In genomic region chr4:115944146-115944905, GRCh38 we compare ENCODE assay signal across 18 cellular contexts.
DNase-seq lines count a peak whose midpoint lies in the region; ATAC-seq and TF ChIP-seq lines count a peak whose summit lies in the region.
"Had no signal": no experiment of that assay in that cellular context is flagged by ENCODE, and none has a peak within 500 bp of the region (broad histone marks: within the 10 kb centered on the region; RNA-seq: fewer than 3 reads in every experiment).

No MANE protein-coding gene starts in this region.

- DNase-seq in G401 (ENCODE audit: low spot score) (peak; percentile 95), PC-3 (peak; percentile 19), cerebellar cortex (ENCODE audit: low spot score) (peak; percentile 95), non-pigmented ciliary epithelial cell (ENCODE audit: low read depth) (peak; percentile 9), GM13976 (ENCODE audit: low spot score) (no peak), esophagus muscularis mucosa (ENCODE audit: extremely low spot score) (no peak)
- DNase-seq in activated effector memory CD4-positive, alpha-beta T cell treated with Interleukin-2 at 50 U/mL for 16 hours: no peak
- DNase-seq: H9, Karpas-422, NCI-H1694, NCI-H2081, NCI-H2171, NCI-H345, NCI-H524 treated with DMSO at 0.1 percent for 48 hours, Peyer's patch had no signal

- H3K36me3 ChIP-seq in PC-3 (ENCODE audit: low read depth, low read length) (no peaks in the 10 kb centered on the region), esophagus muscularis mucosa (no peaks in the 10 kb centered on the region)
- H3K36me3 ChIP-seq: Peyer's patch, SJSA1 had no signal

- no peaks in the 10 kb centered on the region for H3K79me2 ChIP-seq in PC-3 (ENCODE audit: low read length)

- 70% methylated on average over 5 of the region's 5 CpGs for WGBS in esophagus muscularis mucosa

- CTCF ChIA-PET in PC-3 (lab: Charles Lee): no interaction called here

- no peaks in the 10 kb centered on the region for H3K9me2 ChIP-seq in PC-3 (replicated peaks; ENCODE audit: low read length)

- in situ Hi-C loops in G401 (cut with HindIII; ENCODE audit: low sequenced_read_pairs) (no loop called here), GM13976 (cut with MboI; ENCODE audit: low sequenced_read_pairs, unreplicated experiment) (no loop called here)

- H2AFZ ChIP-seq in PC-3 (ENCODE audit: low read length): no peak overlapping the region

- TF ChIP-seq CTCF in PC-3 (conservative IDR thresholded peaks at IDR 0.05; ENCODE audit: low read depth, low read length) (no peak), GM13976 (IDR thresholded peaks at IDR 0.05; ENCODE audit: borderline replicate concordance, control extremely low read depth, extremely low read depth, insufficient read depth, missing control alignments) (no peak), esophagus muscularis mucosa (IDR thresholded peaks at IDR 0.05) (no peak)

- intact Hi-C loops in PC-3 (cut with micrococcal nuclease): no loop called here
- intact Hi-C loops in esophagus muscularis mucosa (cut with DNase I): no loop called here

- TF ChIP-seq EP300 in esophagus muscularis mucosa (IDR thresholded peaks at IDR 0.05): no peak

- no peak overlapping the region for H3K9ac ChIP-seq in PC-3 (ENCODE audit: low read length)

- ATAC-seq in PC-3: no peak
- ATAC-seq in HG03571 (IDR thresholded peaks at IDR 0.05; ENCODE audit: unreplicated experiment): no peak

- H3K9me3 ChIP-seq in PC-3 (ENCODE audit: low read length) (no peaks in the 10 kb centered on the region), esophagus muscularis mucosa (peaks cover 0 to 9% (median 0%) of the 10 kb centered on the region in 4 donors)
- H3K9me3 ChIP-seq: Peyer's patch, SJSA1 had no signal

- H3K27ac ChIP-seq in PC-3 (ENCODE audit: low read length) (no peak overlapping the region), esophagus muscularis mucosa (replicated peaks in 1 of 4) (no peak overlapping the region)
- H3K27ac ChIP-seq: C4-2B, Peyer's patch, SJSA1 had no signal

- H3K4me1 ChIP-seq in PC-3 (ENCODE audit: insufficient read depth, low read length) (no peaks in the 10 kb centered on the region), esophagus muscularis mucosa (no peaks in the 10 kb centered on the region)
- H3K4me1 ChIP-seq: Peyer's patch, SJSA1 had no signal

- no peak overlapping the region for H3K4me3 ChIP-seq in PC-3 (ENCODE audit: low read length)
- no peak overlapping the region for H3K4me3 ChIP-seq in esophagus muscularis mucosa
- H3K4me3 ChIP-seq: Peyer's patch, SJSA1 had no signal

- H3K27me3 ChIP-seq in PC-3 (ENCODE audit: low read length) (no peaks in the 10 kb centered on the region), esophagus muscularis mucosa (no peaks in the 10 kb centered on the region)
- H3K27me3 ChIP-seq: SJSA1 had no signal

- H3K4me2 ChIP-seq in PC-3 (ENCODE audit: low read length): no peak overlapping the region

- no peaks in the 10 kb centered on the region for H4K20me1 ChIP-seq in PC-3 (ENCODE audit: low read length)

- no peaks in the 10 kb centered on the region for H3F3A ChIP-seq in PC-3 (ENCODE audit: low read length, unreplicated experiment)

- TF ChIP-seq POLR2A in esophagus muscularis mucosa (IDR thresholded peaks at IDR 0.05; ENCODE audit: low read depth): no peak

- POLR2A ChIA-PET in PC-3 (lab: Charles Lee; ENCODE audit: unreplicated experiment): no interaction called here

- BruUV-seq in PC-3 (replicated peaks; lab: Mats Ljungman, UMichigan): no TSS peak

Comparison
In these comparisons a context has a peak if more than half of its experiments do, and no peak if none do; other contexts are left out.
1. DNase-seq: peak in G401 (single experiment), PC-3 (single experiment), cerebellar cortex (single experiment) and non-pigmented ciliary epithelial cell (single experiment); none in activated effector memory CD4-positive, alpha-beta T cell treated with Interleukin-2 at 50 U/mL for 16 hours (single experiment), GM13976 (single experiment) and esophagus muscularis mucosa (single experiment).